In genomic region chr10:101011517-101012423, GRCh38 we compare ENCODE assay signal across 1 cellular context.
TF ChIP-seq lines count a peak whose summit lies in the region.

No MANE protein-coding gene starts in this region.

TF ChIP-seq in H1, 55 proteins besides CTCF, POLR2A, EP300 and RAD21:
- TF ChIP-seq ATF2 (IDR thresholded peaks at IDR 0.05; ENCODE audit: low read length): no peak
- TF ChIP-seq PHF8 (conservative IDR thresholded peaks at IDR 0.05; ENCODE audit: low read depth, low read length): 0 out of 2 replicates have a peak, but pooled peaks have one; percentile 22
